Comparison of ENCODE assay signal across 20 cellular contexts in genomic region chr10:102608487-102608886, GRCh38. TPM values are rescaled to one million over a fixed set of nuclear protein-coding genes. Genes with fewer than 3 reads are reported as not detected.
DNase-seq lines count a peak whose midpoint lies in the region; ATAC-seq, FAIRE-seq and TF ChIP-seq lines count a peak whose summit lies in the region.
"Had no signal": no experiment of that assay in that cellular context is flagged by ENCODE, and none has a peak within 500 bp of the region (broad histone marks: within the 10 kb centered on the region; RNA-seq: fewer than 3 reads in every experiment).

No MANE protein-coding gene starts in this region.

- H3K4me1 ChIP-seq in GM23338 (ENCODE audit: insufficient read depth) (no peaks in the 10 kb centered on the region), K562 (replicated peaks in 1 of 2; ENCODE audit: control insufficient read depth in 2 of 2, insufficient read depth in 2 of 2, low read length in 2 of 2) (peaks cover 4 to 8% of the 10 kb centered on the region in 2 experiments; a peak in 4 of 5 replicates)
- H3K4me1 ChIP-seq: pancreas had no signal

- H3K4me1 Mint-ChIP-seq in activated CD4-positive, alpha-beta T cell treated with anti-CD3 and anti-CD28 coated beads for 36 hours: peaks cover 39% of the 10 kb centered on the region
- H3K4me1 Mint-ChIP-seq in GM23338: 0 out of 3 replicates have a peak, but pooled peaks cover 2% of the 10 kb centered on the region
- H3K4me1 Mint-ChIP-seq in stimulated activated effector memory CD8-positive, alpha-beta T cell treated with anti-CD3 and anti-CD28 coated beads, Interleukin-12 subunit alpha, Interleukin-12 subunit beta, amount 100 ng/mL, for 72 hours: peaks cover 24% of the 10 kb centered on the region
- H3K4me1 Mint-ChIP-seq in activated naive CD4-positive, alpha-beta T cell treated with anti-CD3 and anti-CD28 coated beads, Interleukin-2, amount 10 ng/mL, durations not matched to agents 7 days and 5 days: peaks cover 35% of the 10 kb centered on the region

- intact Hi-C loops in activated CD4-positive, alpha-beta T cell treated with anti-CD3 and anti-CD28 coated beads for 36 hours (cut with DNase I, micrococcal nuclease): no loop called here
- intact Hi-C loops in K562 (cut with micrococcal nuclease): loop anchor here (5.0 kb wide), 1 partner anchor 34 kb away; the partner anchor contains the start of gene TRIM8

- no peak for TF ChIP-seq RAD21 in K562 (CRISPR knock-in tag; conservative IDR thresholded peaks at IDR 0.05 in 1 of 2, IDR thresholded peaks at IDR 0.05 in 1 of 2)

- CTCF ChIA-PET in activated CD4-positive, alpha-beta T cell treated with anti-CD3 and anti-CD28 coated beads for 36 hours (lab: Charles Lee): interaction anchor here (0.7 kb wide), 1 partner anchor 76 kb away, joined by 3 read pairs; no protein-coding TSS in a partner anchor
- CTCF ChIA-PET in K562 (lab: Yijun Ruan, JAX; ENCODE audit: low intra/inter-chr PET ratio): no interaction called here
- CTCF ChIA-PET in activated naive CD4-positive, alpha-beta T cell treated with anti-CD3 and anti-CD28 coated beads, Interleukin-2, amount 10 ng/mL, durations not matched to agents 7 days and 5 days (lab: Charles Lee): no interaction called here

- DNase-seq in activated CD4-positive, alpha-beta T cell treated with anti-CD3 and anti-CD28 coated beads for 36 hours: no peak
- DNase-seq in activated CD4-positive, alpha-beta T cell treated with anti-CD3 and anti-CD28 coated beads for 48 hours: no peak
- DNase-seq in GM23338 (ENCODE audit: low spot score) (peak; percentile 62), K562 (ENCODE audit: extremely low read depth in 1 of 4, low spot score in 3 of 4) (peak; percentile 17 to 45 (median 26)), NCI-H1105 treated with DMSO at 0.1 percent for 48 hours (lab: John Stamatoyannopoulos, UW) (no peak), amygdala (lab: John Stamatoyannopoulos, UW) (no peak)
- no peak for DNase-seq in stimulated activated effector memory CD8-positive, alpha-beta T cell treated with anti-CD3 and anti-CD28 coated beads, Interleukin-12 subunit alpha, Interleukin-12 subunit beta, amount 100 ng/mL, for 72 hours (ENCODE audit: low spot score in 2 of 2)
- no peak for DNase-seq in activated naive CD4-positive, alpha-beta T cell treated with anti-CD3 and anti-CD28 coated beads, Interleukin-2, amount 10 ng/mL, durations not matched to agents 7 days and 5 days
- DNase-seq: activated effector memory CD4-positive, alpha-beta T cell treated with Interleukin-2 at 50 U/mL for 16 hours; anterior cingulate cortex; C1 segment of cervical spinal cord; cortex of kidney; DND-41; left ventricle myocardium superior; NCI-H82; trophoblast cell had no signal

- peak; percentile 60 for FAIRE-seq in K562 (lab: Jason Lieb, UNC)
- FAIRE-seq: pancreas, RCC 7860 had no signal

- POLR2A ChIA-PET in activated CD4-positive, alpha-beta T cell treated with anti-CD3 and anti-CD28 coated beads for 36 hours (lab: Charles Lee): no interaction called here
- POLR2A ChIA-PET in K562 (lab: Yijun Ruan, JAX): interaction anchor here (1.0 to 1.5 kb wide), 2 partner anchors 8 kb away, joined by 4 to 5 read pairs; no protein-coding TSS in a partner anchor

- no peaks in the 10 kb centered on the region for H3F3A ChIP-seq in GM23338 (replicated peaks; ENCODE audit: low read depth)

- H3K4me2 ChIP-seq in GM23338: no peak overlapping the region
- no peak overlapping the region for H3K4me2 ChIP-seq in K562 (ENCODE audit: insufficient read depth, low read length)

- BruUV-seq in K562 (replicated peaks; lab: Mats Ljungman, UMichigan): no TSS peak

- in situ Hi-C loops in K562 (cut with MboI): loop anchor here (25.0 kb wide), 1 partner anchor 771 kb away; the partner anchor contains the start of gene KCNIP2

- no peak for ATAC-seq in activated CD4-positive, alpha-beta T cell treated with anti-CD3 and anti-CD28 coated beads for 36 hours
- ATAC-seq in GM23338 (peak; percentile 85), K562 (peak; percentile 83)
- no peak for ATAC-seq in stimulated activated effector memory CD8-positive, alpha-beta T cell treated with anti-CD3 and anti-CD28 coated beads, Interleukin-12 subunit alpha, Interleukin-12 subunit beta, amount 100 ng/mL, for 72 hours
- ATAC-seq: gastroesophageal sphincter, left ventricle myocardium superior, pancreas had no signal

- no peaks in the 10 kb centered on the region for H3K9me3 ChIP-seq in K562 (replicated peaks; ENCODE audit: control insufficient read depth, insufficient read depth, low read depth, low read length)
- H3K9me3 ChIP-seq: gastroesophageal sphincter, pancreas had no signal

- no peaks in the 10 kb centered on the region for H3K27me3 Mint-ChIP-seq in activated CD4-positive, alpha-beta T cell treated with anti-CD3 and anti-CD28 coated beads for 36 hours
- no peaks in the 10 kb centered on the region for H3K27me3 Mint-ChIP-seq in GM23338 (ENCODE audit: insufficient read depth, low read depth, poor library complexity)
- no peaks in the 10 kb centered on the region for H3K27me3 Mint-ChIP-seq in activated naive CD4-positive, alpha-beta T cell treated with anti-CD3 and anti-CD28 coated beads, Interleukin-2, amount 10 ng/mL, durations not matched to agents 7 days and 5 days

- H3K9ac ChIP-seq in K562 (ENCODE audit: insufficient read depth in 1 of 2, low read depth in 2 of 2, low read length in 2 of 2): no peak overlapping the region

- H3K36me3 ChIP-seq in GM23338 (ENCODE audit: insufficient read depth) (no peaks in the 10 kb centered on the region), K562 (ENCODE audit: control insufficient read depth, insufficient read depth, low read length) (no peaks in the 10 kb centered on the region)
- H3K36me3 ChIP-seq: pancreas had no signal

- H3K79me2 ChIP-seq in GM23338 (replicated peaks; ENCODE audit: insufficient read depth) (no peaks in the 10 kb centered on the region), K562 (ENCODE audit: control insufficient read depth, insufficient read depth, low read length) (no peaks in the 10 kb centered on the region)

- H4K20me1 ChIP-seq in GM23338 (replicated peaks; ENCODE audit: insufficient read depth) (no peaks in the 10 kb centered on the region), K562 (replicated peaks; ENCODE audit: control insufficient read depth, insufficient read depth, low read length) (no peaks in the 10 kb centered on the region)

- TF ChIP-seq POLR2A in K562 (conservative IDR thresholded peaks at IDR 0.05): no peak

- H3K27ac ChIP-seq in GM23338 (ENCODE audit: low read depth) (no peak overlapping the region), K562 (ENCODE audit: extremely low read depth, low read depth, low read length) (no peak overlapping the region)
- H3K27ac ChIP-seq: gastroesophageal sphincter, pancreas, skin epidermis had no signal

- H2AFZ ChIP-seq in GM23338 (no peak overlapping the region), K562 (ENCODE audit: low read depth, low read length) (0 out of 2 replicates have a peak overlapping the region, but pooled peaks have one; percentile 10)

- H3K9me2 ChIP-seq in GM23338 (ENCODE audit: insufficient read depth): no peaks in the 10 kb centered on the region

- peak overlapping the region; percentile 52 for H3K27ac Mint-ChIP-seq in activated CD4-positive, alpha-beta T cell treated with anti-CD3 and anti-CD28 coated beads for 36 hours
- H3K27ac Mint-ChIP-seq in GM23338: no peak overlapping the region
- H3K27ac Mint-ChIP-seq in stimulated activated effector memory CD8-positive, alpha-beta T cell treated with anti-CD3 and anti-CD28 coated beads, Interleukin-12 subunit alpha, Interleukin-12 subunit beta, amount 100 ng/mL, for 72 hours: peak overlapping the region; percentile 70
- no peak overlapping the region for H3K27ac Mint-ChIP-seq in activated naive CD4-positive, alpha-beta T cell treated with anti-CD3 and anti-CD28 coated beads, Interleukin-2, amount 10 ng/mL, durations not matched to agents 7 days and 5 days

- no peak for TF ChIP-seq EP300 in K562 (IDR thresholded peaks at IDR 0.05; ENCODE audit: low read length)

- no peaks in the 10 kb centered on the region for H3K36me3 Mint-ChIP-seq in activated CD4-positive, alpha-beta T cell treated with anti-CD3 and anti-CD28 coated beads for 36 hours (ENCODE audit: low read depth)
- H3K36me3 Mint-ChIP-seq in GM23338 (ENCODE audit: low read depth): no peaks in the 10 kb centered on the region
- peaks cover 18% of the 10 kb centered on the region for H3K36me3 Mint-ChIP-seq in stimulated activated effector memory CD8-positive, alpha-beta T cell treated with anti-CD3 and anti-CD28 coated beads, Interleukin-12 subunit alpha, Interleukin-12 subunit beta, amount 100 ng/mL, for 72 hours
- peaks cover 14% of the 10 kb centered on the region for H3K36me3 Mint-ChIP-seq in activated naive CD4-positive, alpha-beta T cell treated with anti-CD3 and anti-CD28 coated beads, Interleukin-2, amount 10 ng/mL, durations not matched to agents 7 days and 5 days

- no peaks in the 10 kb centered on the region for H3K9me1 ChIP-seq in K562 (ENCODE audit: control insufficient read depth, insufficient read depth, low read length)

- H3K27me3 ChIP-seq in GM23338 (ENCODE audit: insufficient read depth): no peaks in the 10 kb centered on the region
- no peaks in the 10 kb centered on the region for H3K27me3 ChIP-seq in K562 (ENCODE audit: control insufficient read depth in 2 of 2, insufficient read depth in 2 of 2, low read length in 2 of 2)
- H3K27me3 ChIP-seq: gastroesophageal sphincter, pancreas had no signal

- no peak overlapping the region for H3K4me3 ChIP-seq in GM23338
- no peak overlapping the region for H3K4me3 ChIP-seq in K562
- H3K4me3 ChIP-seq: gastroesophageal sphincter, pancreas, skin epidermis had no signal

- WGBS in K562 (ENCODE audit: insufficient coverage, low coverage, missing lambda C conversion rate): 10% methylated on average over 2 of the region's 2 CpGs

- no peaks in the 10 kb centered on the region for H3K9me3 Mint-ChIP-seq in activated CD4-positive, alpha-beta T cell treated with anti-CD3 and anti-CD28 coated beads for 36 hours (ENCODE audit: low read depth)
- no peaks in the 10 kb centered on the region; the same call in 2 of the 3 replicates for H3K9me3 Mint-ChIP-seq in GM23338
- no peaks in the 10 kb centered on the region for H3K9me3 Mint-ChIP-seq in stimulated activated effector memory CD8-positive, alpha-beta T cell treated with anti-CD3 and anti-CD28 coated beads, Interleukin-12 subunit alpha, Interleukin-12 subunit beta, amount 100 ng/mL, for 72 hours
- no peaks in the 10 kb centered on the region for H3K9me3 Mint-ChIP-seq in activated naive CD4-positive, alpha-beta T cell treated with anti-CD3 and anti-CD28 coated beads, Interleukin-2, amount 10 ng/mL, durations not matched to agents 7 days and 5 days

- TF ChIP-seq CTCF in GM23338 (conservative IDR thresholded peaks at IDR 0.05; ENCODE audit: low read depth in 2 of 2) (peak; percentile 35 to 47; a peak in 3 of 4 replicates), K562 (IDR thresholded peaks at IDR 0.05 in 2 of 3, conservative IDR thresholded peaks at IDR 0.05 in 1 of 3; ENCODE audit: insufficient read depth in 2 of 3, low read depth in 1 of 3, low read length in 3 of 3) (peak; percentile 33 to 39 (median 34); a peak in 3 of 6 replicates)

- no peak overlapping the region for H3K4me3 Mint-ChIP-seq in activated CD4-positive, alpha-beta T cell treated with anti-CD3 and anti-CD28 coated beads for 36 hours
- H3K4me3 Mint-ChIP-seq in GM23338: no peak overlapping the region
- no peak overlapping the region for H3K4me3 Mint-ChIP-seq in stimulated activated effector memory CD8-positive, alpha-beta T cell treated with anti-CD3 and anti-CD28 coated beads, Interleukin-12 subunit alpha, Interleukin-12 subunit beta, amount 100 ng/mL, for 72 hours
- H3K4me3 Mint-ChIP-seq in activated naive CD4-positive, alpha-beta T cell treated with anti-CD3 and anti-CD28 coated beads, Interleukin-2, amount 10 ng/mL, durations not matched to agents 7 days and 5 days: no peak overlapping the region

RNA-seq across cellular contexts. Expression of gene TRIM8, which starts 35.8 kb away (rescaled TPM):
- total RNA-seq in activated CD4-positive, alpha-beta T cell treated with anti-CD3 and anti-CD28 coated beads for 36 hours: 10 to 100 TPM; 37.8 to 39.1 TPM
- total RNA-seq in GM23338 (2014; rRNA removed; shearing (Covaris generic)): 33.4 and 36.7 TPM in 2 replicates
- polyA plus RNA-seq in GM23338 (2016; fragmentation: Nextera tagmentation; extraction: Ambion mirVana): 15.1 and 20.2 TPM in 2 replicates
- total RNA-seq in K562 (2011; cell fraction: chromatin; rRNA removed; ENCODE audit: low replicate concordance): 16.6 and 38.8 TPM in 2 replicates
- 21.6 and 25.2 TPM in 2 replicates for total RNA-seq in K562 (2011; cell fraction: nucleolus; rRNA removed)
- 17.2 and 24.7 TPM in 2 replicates for total RNA-seq in K562 (2011; cell fraction: nucleoplasm; rRNA removed)
- total RNA-seq in K562 (2014; rRNA removed): 13.4 and 14.1 TPM in 2 replicates
- 7.3 and 7.5 TPM in 2 replicates for total RNA-seq in K562 (2014; rRNA removed; fragmentation: Illumina TruSeq; extraction: Trizol)
- total RNA-seq in K562 (2015; rRNA removed; fragmentation: Illumina TruSeq; extraction: Trizol): 8.9 and 9.7 TPM in 2 replicates
- total RNA-seq in K562 (2021): 26.0 and 27.2 TPM in 2 replicates
- polyA plus RNA-seq in K562 (2011; rRNA removed): 9.1 and 11.2 TPM in 2 replicates
- 6.0 and 15.5 TPM in 2 replicates for polyA plus RNA-seq in K562 (2011; cell fraction: cytosol; rRNA removed)
- 13.8 and 26.7 TPM in 2 replicates for polyA plus RNA-seq in K562 (2011; cell fraction: nucleus; rRNA removed)
- 23.8 and 28.1 TPM in 2 replicates for polyA plus RNA-seq in K562 (2012)
- polyA plus RNA-seq in K562 (2014; fragmentation: Illumina TruSeq; extraction: Trizol): 11.3 and 21.4 TPM in 2 replicates
- polyA plus RNA-seq in K562 (2014; fragmentation: Nextera tagmentation; extraction: Ambion mirVana): 1 to 10 TPM; 1.7 to 3.2 TPM
- polyA plus RNA-seq in K562 (2014; rRNA removed): 12.6 and 20.4 TPM in 2 replicates
- polyA minus RNA-seq in K562 (2011; rRNA and poly(A)+ RNA removed): 5.7 and 5.9 TPM in 2 replicates
- 9.7 and 9.8 TPM in 2 replicates for polyA minus RNA-seq in K562 (2011; cell fraction: cytosol; rRNA and poly(A)+ RNA removed)
- polyA minus RNA-seq in K562 (2011; cell fraction: nucleus; rRNA and poly(A)+ RNA removed): 9.2 and 11.4 TPM in 2 replicates

Comparison
In these comparisons a context has a peak if more than half of its experiments do, and no peak if none do; other contexts are left out.
1. ATAC-seq: peak in GM23338 (single experiment) and K562 (single experiment); none in activated CD4-positive, alpha-beta T cell treated with anti-CD3 and anti-CD28 coated beads for 36 hours (single experiment) and stimulated activated effector memory CD8-positive, alpha-beta T cell treated with anti-CD3 and anti-CD28 coated beads, Interleukin-12 subunit alpha, Interleukin-12 subunit beta, amount 100 ng/mL, for 72 hours (single experiment).
2. DNase-seq: peak in GM23338 (single experiment) and K562 (4 of 4); none in activated CD4-positive, alpha-beta T cell treated with anti-CD3 and anti-CD28 coated beads for 36 hours (single experiment), activated CD4-positive, alpha-beta T cell treated with anti-CD3 and anti-CD28 coated beads for 48 hours (single experiment), stimulated activated effector memory CD8-positive, alpha-beta T cell treated with anti-CD3 and anti-CD28 coated beads, Interleukin-12 subunit alpha, Interleukin-12 subunit beta, amount 100 ng/mL, for 72 hours (0 of 2), NCI-H1105 treated with DMSO at 0.1 percent for 48 hours (single experiment), activated naive CD4-positive, alpha-beta T cell treated with anti-CD3 and anti-CD28 coated beads, Interleukin-2, amount 10 ng/mL, durations not matched to agents 7 days and 5 days (single experiment) and amygdala (0 of 56).
3. H3K27ac Mint-ChIP-seq: peak in activated CD4-positive, alpha-beta T cell treated with anti-CD3 and anti-CD28 coated beads for 36 hours (single experiment) and stimulated activated effector memory CD8-positive, alpha-beta T cell treated with anti-CD3 and anti-CD28 coated beads, Interleukin-12 subunit alpha, Interleukin-12 subunit beta, amount 100 ng/mL, for 72 hours (single experiment); none in GM23338 (single experiment) and activated naive CD4-positive, alpha-beta T cell treated with anti-CD3 and anti-CD28 coated beads, Interleukin-2, amount 10 ng/mL, durations not matched to agents 7 days and 5 days (single experiment).